In genomic region chr15:31455499-31455898, GRCh38 we compare ENCODE assay signal across 1 cellular context.
TF ChIP-seq lines count a peak whose summit lies in the region.

No MANE protein-coding gene starts in this region.

TF ChIP-seq in H1, 55 proteins besides CTCF, POLR2A, EP300 and RAD21 (continued from another document):
- TF ChIP-seq RNF2 (IDR thresholded peaks at IDR 0.05; ENCODE audit: borderline replicate concordance, low read depth, low read length, missing control alignments, poor library complexity, severe bottlenecking) (no peak), POU5F1 (IDR thresholded peaks at IDR 0.05; ENCODE audit: low read depth, low read length) (no peak), RBBP5 (IDR thresholded peaks at IDR 0.05; ENCODE audit: borderline replicate concordance, low read depth, low read length) (no peak), YY1 (IDR thresholded peaks at IDR 0.05; ENCODE audit: low read depth, low read length) (no peak), SUZ12 (IDR thresholded peaks at IDR 0.05; ENCODE audit: low read length) (no peak), TBP (IDR thresholded peaks at IDR 0.05; ENCODE audit: low read depth, low read length) (no peak), ASH2L (IDR thresholded peaks at IDR 0.05; ENCODE audit: low read length) (no peak), SP1 (IDR thresholded peaks at IDR 0.05; ENCODE audit: low read depth, low read length) (no peak), BACH1 (IDR thresholded peaks at IDR 0.05; ENCODE audit: low read length) (no peak)
